ENCODE assay signal across 22 cellular contexts in genomic region chr22:23457586-23457985, GRCh38.
DNase-seq lines count a peak whose midpoint lies in the region; ATAC-seq and TF ChIP-seq lines count a peak whose summit lies in the region.
"Had no signal": no experiment of that assay in that cellular context is flagged by ENCODE, and none has a peak within 500 bp of the region (broad histone marks: within the 10 kb centered on the region; RNA-seq: fewer than 3 reads in every experiment).

No MANE protein-coding gene starts in this region.

- H3K4ac ChIP-seq in trophoblast cell (ENCODE audit: low read depth, low read length), result no peak overlapping the region

- TF ChIP-seq CTCF in brain (conservative IDR thresholded peaks at IDR 0.05) (no peak), smooth muscle cell (IDR thresholded peaks at IDR 0.05; ENCODE audit: borderline replicate concordance, insufficient read depth, poor library complexity, severe bottlenecking) (no peak), body of pancreas (IDR thresholded peaks at IDR 0.05) (no peak)

- no peak overlapping the region for H4K8ac ChIP-seq in trophoblast cell (ENCODE audit: low read depth, low read length)

- no peak for ATAC-seq in body of pancreas
- ATAC-seq: T-helper 17 cell had no signal

- H3K4me2 ChIP-seq in trophoblast cell (ENCODE audit: low read length) (no peak overlapping the region), smooth muscle cell (no peak overlapping the region)

- no peaks in the 10 kb centered on the region for H3F3A ChIP-seq in smooth muscle cell (ENCODE audit: low read depth)

- DNase-seq in NCI-H146 (lab: John Stamatoyannopoulos, UW), result peak; percentile 79
- DNase-seq in trophoblast cell, result peak; percentile 98
- no peak for DNase-seq in Ammon's horn (ENCODE audit: low spot score)
- DNase-seq in smooth muscle cell (lab: John Stamatoyannopoulos, UW; ENCODE audit: unreplicated experiment), result no peak
- no peak for DNase-seq in body of pancreas
- DNase-seq: activated CD4-positive, alpha-beta T cell treated with anti-CD3 and anti-CD28 coated beads, Interleukin-2, amount 10 ng/mL, durations not matched to agents 7 days and 5 days; activated effector memory CD4-positive, alpha-beta T cell treated with Interleukin-2 at 50 U/mL for 16 hours; Caco-2; EL; NCI-H1930; NCI-H510A; nephron progenitor cell; OCI-M1; stimulated activated CD4-positive, alpha-beta T cell treated with anti-CD3 and anti-CD28 coated beads, Interleukin-2, amount 100 ng/mL, for 24 hours; stimulated activated naive CD8-positive, alpha-beta T cell treated with anti-CD3 and anti-CD28 coated beads, Interleukin-15, Interleukin-2, amounts not matched to agents 100 U/mL and 50 U/mL, for 24 hours; T-helper 17 cell had no signal

- WGBS in trophoblast cell (ENCODE audit: extremely low coverage, insufficient coverage, insufficient read length), result no CpG with 5 or more reads among the region's 13 CpGs
- 81% methylated on average over 13 of the region's 13 CpGs for WGBS in smooth muscle cell (ENCODE audit: low lambda C conversion rate)
- WGBS in body of pancreas, 2 donors, result 71 to 73% methylated on average over 2 to 13 of the region's 13 CpGs

- peak overlapping the region; percentile 36 for H2BK12ac ChIP-seq in trophoblast cell (ENCODE audit: low read length)

- no peak overlapping the region for H2AFZ ChIP-seq in trophoblast cell (ENCODE audit: insufficient read depth, low read length, poor library complexity)
- no peak overlapping the region for H2AFZ ChIP-seq in smooth muscle cell (ENCODE audit: low read depth)

- H3K27me3 ChIP-seq in trophoblast cell (ENCODE audit: insufficient read depth, low read length) (no peaks in the 10 kb centered on the region), smooth muscle cell (ENCODE audit: low read depth) (no peaks in the 10 kb centered on the region), body of pancreas (no peaks in the 10 kb centered on the region)
- H3K27me3 ChIP-seq: thyroid gland had no signal

- no peak overlapping the region for H2BK5ac ChIP-seq in trophoblast cell (ENCODE audit: low read depth, low read length, poor library complexity)

- peaks cover 33% of the 10 kb centered on the region for H3K4me1 Mint-ChIP-seq in brain

- H3K4me3 ChIP-seq in trophoblast cell (ENCODE audit: low read depth, low read length), result no peak overlapping the region
- no peak overlapping the region for H3K4me3 ChIP-seq in smooth muscle cell
- no peak overlapping the region for H3K4me3 ChIP-seq in body of pancreas
- H3K4me3 ChIP-seq: SJSA1, thyroid gland had no signal

- H3K23ac ChIP-seq in trophoblast cell (ENCODE audit: low read length), result no peak overlapping the region

- TF ChIP-seq EP300 in Ishikawa (IDR thresholded peaks at IDR 0.05; ENCODE audit: borderline replicate concordance), result no peak

- H2AK5ac ChIP-seq in trophoblast cell (ENCODE audit: low read length), result no peak overlapping the region

- H3K4me1 ChIP-seq in trophoblast cell (ENCODE audit: control insufficient read depth in 1 of 2, insufficient read depth in 2 of 2, low read length in 2 of 2) (peaks cover 5 to 16% of the 10 kb centered on the region in 2 experiments), smooth muscle cell (ENCODE audit: low read depth) (no peaks in the 10 kb centered on the region), body of pancreas (no peaks in the 10 kb centered on the region)
- H3K4me1 ChIP-seq: Caco-2, SJSA1 had no signal

- H4K91ac ChIP-seq in trophoblast cell (ENCODE audit: low read depth, low read length), result no peak overlapping the region

- H3K27ac ChIP-seq in trophoblast cell (ENCODE audit: low read depth, low read length) (no peak overlapping the region), smooth muscle cell (ENCODE audit: low read depth) (no peak overlapping the region), body of pancreas (no peak overlapping the region)
- H3K27ac ChIP-seq: SJSA1, VCaP had no signal

- intact Hi-C loops in body of pancreas (cut with DNase I), result no loop called here

- H3K9me3 Mint-ChIP-seq in brain, result peaks cover 0 to 3% (median 0%) of the 10 kb centered on the region in 5 experiments
- H3K9me3 Mint-ChIP-seq: activated CD4-positive, alpha-beta T cell treated with anti-CD3 and anti-CD28 coated beads, Interleukin-2, amount 10 ng/mL, durations not matched to agents 7 days and 5 days; nephron progenitor cell had no signal

- H4K20me1 ChIP-seq in smooth muscle cell (ENCODE audit: low read depth), result no peaks in the 10 kb centered on the region

- no peak overlapping the region for H3K4me3 Mint-ChIP-seq in brain
- H3K4me3 Mint-ChIP-seq: activated CD4-positive, alpha-beta T cell treated with anti-CD3 and anti-CD28 coated beads, Interleukin-2, amount 10 ng/mL, durations not matched to agents 7 days and 5 days; nephron progenitor cell; T-helper 17 cell had no signal

- H4K12ac ChIP-seq in trophoblast cell (ENCODE audit: low read depth, low read length), result no peak overlapping the region

- H3K27me3 Mint-ChIP-seq in brain, result no peaks in the 10 kb centered on the region
- H3K27me3 Mint-ChIP-seq: progenitor cell of endocrine pancreas had no signal

- no peak overlapping the region for H3K14ac ChIP-seq in trophoblast cell (ENCODE audit: low read length)

- no peak for TF ChIP-seq RAD21 in Ishikawa (IDR thresholded peaks at IDR 0.05; ENCODE audit: low read depth)

- H3K9ac ChIP-seq in trophoblast cell (ENCODE audit: low read length) (no peak overlapping the region), smooth muscle cell (ENCODE audit: low read depth) (no peak overlapping the region)

- H3K79me2 ChIP-seq in trophoblast cell (ENCODE audit: control insufficient read depth, insufficient read depth, low read length, poor library complexity), result no peaks in the 10 kb centered on the region
- no peaks in the 10 kb centered on the region for H3K79me2 ChIP-seq in smooth muscle cell (ENCODE audit: low read depth)

- H3K79me1 ChIP-seq in trophoblast cell (ENCODE audit: low read length), result no peaks in the 10 kb centered on the region

- H3K27ac Mint-ChIP-seq in brain, result peak overlapping the region in 4 of 5 experiments; percentile 10 to 81 (median 66)
- H3K27ac Mint-ChIP-seq: nephron progenitor cell, progenitor cell of endocrine pancreas, T-helper 17 cell had no signal

- H3K36me3 ChIP-seq in trophoblast cell (ENCODE audit: control insufficient read depth in 1 of 2, insufficient read depth in 2 of 2, low read length in 2 of 2) (no peaks in the 10 kb centered on the region), smooth muscle cell (ENCODE audit: low read depth) (no peaks in the 10 kb centered on the region), body of pancreas (replicated peaks in 1 of 2; ENCODE audit: insufficient read depth in 1 of 2, low read depth in 2 of 2) (no peaks in the 10 kb centered on the region)
- H3K36me3 ChIP-seq: SJSA1, thyroid gland had no signal

- TF ChIP-seq POLR2A in body of pancreas (IDR thresholded peaks at IDR 0.05), result no peak

- H3K18ac ChIP-seq in trophoblast cell (ENCODE audit: low read length), result peak overlapping the region; percentile 61

- H2BK120ac ChIP-seq in trophoblast cell (ENCODE audit: insufficient read depth, low read length, poor library complexity), result no peak overlapping the region

- H3K36me3 Mint-ChIP-seq in brain, result no peaks in the 10 kb centered on the region

- H3K9me3 ChIP-seq in trophoblast cell (ENCODE audit: insufficient read depth, low read depth, low read length) (peaks cover 1% of the 10 kb centered on the region), smooth muscle cell (replicated peaks; ENCODE audit: low read depth) (no peaks in the 10 kb centered on the region), body of pancreas (no peaks in the 10 kb centered on the region)
- H3K9me3 ChIP-seq: Caco-2, SJSA1, thyroid gland had no signal

TF ChIP-seq in Ishikawa, 13 proteins besides CTCF, POLR2A, EP300 and RAD21:
- TF ChIP-seq TAF1 (IDR thresholded peaks at IDR 0.05; ENCODE audit: low read depth) (no peak), TCF12 (IDR thresholded peaks at IDR 0.05; ENCODE audit: low read depth) (no peak), FOXM1 (IDR thresholded peaks at IDR 0.05; ENCODE audit: borderline replicate concordance, low read depth) (no peak), TEAD4 (IDR thresholded peaks at IDR 0.05) (no peak), CREB1 (IDR thresholded peaks at IDR 0.05; ENCODE audit: low read depth) (no peak), NFIC (IDR thresholded peaks at IDR 0.05) (no peak), EGR1 (IDR thresholded peaks at IDR 0.05) (0 out of 2 replicates have a peak, but pooled peaks have one; percentile 27), USF1 (IDR thresholded peaks at IDR 0.05) (no peak)

Comparison
In these comparisons a context has a peak if more than half of its experiments do, and no peak if none do; other contexts are left out.
1. DNase-seq: peak in NCI-H146 (single experiment) and trophoblast cell (2 of 2); none in Ammon's horn (single experiment), smooth muscle cell (single experiment) and body of pancreas (0 of 4).